In the genomic region with DNA sequence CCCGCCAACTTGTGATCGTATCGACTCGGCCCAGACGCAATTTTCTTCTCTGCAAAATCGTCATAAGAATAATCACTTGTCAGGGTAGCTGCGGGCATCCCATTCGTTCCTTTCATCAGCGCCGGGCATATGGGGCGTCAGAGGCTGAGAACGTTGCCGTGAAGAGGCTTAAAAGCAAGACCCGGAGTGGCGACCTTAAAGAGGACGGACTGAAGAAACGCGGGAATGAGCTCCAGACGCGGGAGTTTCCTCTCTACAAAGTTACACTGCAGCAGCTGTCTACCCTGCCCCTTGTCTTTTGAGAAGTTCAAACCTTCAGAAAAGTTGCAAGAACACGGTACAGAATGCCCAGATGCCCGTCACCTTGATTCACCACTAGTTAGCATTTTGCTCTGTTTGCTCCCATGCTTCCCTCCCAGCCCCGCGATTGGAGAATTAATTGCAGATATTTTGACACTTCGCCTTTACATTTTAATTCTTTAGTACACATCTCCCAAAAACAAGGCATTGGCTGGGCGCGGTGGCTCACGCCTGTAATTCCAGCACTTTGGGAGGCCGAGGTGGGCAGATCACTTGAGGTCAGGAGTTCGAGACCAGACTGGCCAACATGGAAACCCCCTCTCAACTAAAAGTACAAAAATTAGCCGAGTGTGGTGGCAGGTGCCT, we compare ENCODE assay signal across 9 cellular contexts. TPM values are rescaled to one million over a fixed set of nuclear protein-coding genes. Genes with fewer than 3 reads are reported as not detected.
A peak's percentile ranks its signal among the peaks of the same experiment; 100 is the strongest.
DNase-seq lines count a peak whose midpoint lies in the region; ATAC-seq, FAIRE-seq and TF ChIP-seq lines count a peak whose summit lies in the region.
"Had no signal": no experiment of that assay in that cellular context is flagged by ENCODE, and none has a peak within 500 bp of the region (broad histone marks: within the 10 kb centered on the region; RNA-seq: fewer than 3 reads in every experiment).

No MANE protein-coding gene starts in this region.

- H3K4me3 ChIP-seq in CD4-positive, alpha-beta memory T cell (ENCODE audit: low read length in 2 of 2) = peak overlapping the region; percentile 63 to 96
- peak overlapping the region; percentile 81 for H3K4me3 ChIP-seq in hepatocyte

- H3K4me1 ChIP-seq in CD4-positive, alpha-beta memory T cell (ENCODE audit: insufficient read depth, low read length) = peaks cover 30% of the 10 kb centered on the region
- peaks cover 11% of the 10 kb centered on the region for H3K4me1 ChIP-seq in hepatocyte (ENCODE audit: insufficient read depth)

- no peak for TF ChIP-seq CTCF in hepatocyte (IDR thresholded peaks at IDR 0.05; ENCODE audit: poor library complexity)

- no peaks in the 10 kb centered on the region for H3K9me3 ChIP-seq in CD4-positive, alpha-beta memory T cell (ENCODE audit: control insufficient read depth in 1 of 2, low read length in 2 of 2)
- no peaks in the 10 kb centered on the region for H3K9me3 ChIP-seq in hepatocyte (ENCODE audit: low read depth)

- WGBS in hepatocyte (ENCODE audit: low lambda C conversion rate, missing lambda C conversion rate) = 30% methylated on average over 31 of the region's 31 CpGs

- POLR2A ChIA-PET in CD4-positive, alpha-beta memory T cell (lab: Charles Lee; ENCODE audit: partially characterized antibody) = interaction anchor here (1.0 to 2.7 kb wide), 4 partner anchors 64 to 488 kb away, joined by 3 to 18 read pairs (median 6); a partner anchor contains a TSS
- POLR2A ChIA-PET in activated CD4-positive, alpha-beta memory T cell treated with anti-CD3 and anti-CD28 coated beads for 36 hours (lab: Charles Lee) = interaction anchor here (0.6 to 1.6 kb wide), 4 partner anchors 29 to 221 kb away, joined by 3 to 6 read pairs (median 4); a partner anchor contains a TSS

- DNase-seq in CD4-positive, alpha-beta memory T cell = peak in 3 of 5 donors; percentile 8 to 46 (median 8)
- DNase-seq in HTR-8/SVneo (ENCODE audit: insufficient read length, low spot score) (peak; percentile 13), hepatocyte (ENCODE audit: low spot score) (peak; percentile 32)
- DNase-seq in activated CD4-positive, alpha-beta memory T cell treated with anti-CD3 and anti-CD28 coated beads for 36 hours = peak; percentile 30
- DNase-seq in stimulated activated CD8-positive, alpha-beta memory T cell treated with anti-CD3 and anti-CD28 coated beads, Interleukin-12 subunit alpha, Interleukin-12 subunit beta, amount 100 ng/mL, for 24 hours (ENCODE audit: extremely low read depth) = peak; percentile 1

- H3K36me3 ChIP-seq in CD4-positive, alpha-beta memory T cell (ENCODE audit: insufficient read depth, low read length) = no peaks in the 10 kb centered on the region
- no peaks in the 10 kb centered on the region for H3K36me3 ChIP-seq in hepatocyte (replicated peaks; ENCODE audit: insufficient read depth, low read depth)

- H2AFZ ChIP-seq in hepatocyte = peak overlapping the region; percentile 94

- peaks cover 16% of the 10 kb centered on the region for H3K79me2 ChIP-seq in hepatocyte

- CTCF ChIA-PET in CD4-positive, alpha-beta memory T cell (lab: Charles Lee; ENCODE audit: partially characterized antibody) = interaction anchor here (1.0 to 3.6 kb wide), 5 partner anchors 14 to 221 kb away, joined by 3 to 76 read pairs (median 4); a partner anchor contains a TSS
- CTCF ChIA-PET in activated CD4-positive, alpha-beta memory T cell treated with anti-CD3 and anti-CD28 coated beads for 36 hours (lab: Charles Lee) = interaction anchor here (0.7 to 3.4 kb wide), 8 partner anchors 31 to 488 kb away, joined by 3 to 106 read pairs (median 6); a partner anchor contains a TSS

- no peaks in the 10 kb centered on the region for H3K9me2 ChIP-seq in hepatocyte (replicated peaks; ENCODE audit: insufficient read depth)

- H3K27me3 Mint-ChIP-seq in CD4-positive, alpha-beta memory T cell = no peaks in the 10 kb centered on the region
- no peaks in the 10 kb centered on the region for H3K27me3 Mint-ChIP-seq in activated CD4-positive, alpha-beta memory T cell treated with anti-CD3 and anti-CD28 coated beads for 36 hours

- ATAC-seq in GM18511 (IDR thresholded peaks at IDR 0.05; ENCODE audit: unreplicated experiment) = no peak
- no peak for ATAC-seq in HG02798 (IDR thresholded peaks at IDR 0.05; ENCODE audit: poor library complexity, unreplicated experiment)
- ATAC-seq in HG03469 (IDR thresholded peaks at IDR 0.05; ENCODE audit: unreplicated experiment) = no peak

- H3K4me3 Mint-ChIP-seq in CD4-positive, alpha-beta memory T cell = peak overlapping the region; percentile 83 to 92 (median 91)
- H3K4me3 Mint-ChIP-seq in activated CD4-positive, alpha-beta memory T cell treated with anti-CD3 and anti-CD28 coated beads for 36 hours = peak overlapping the region; percentile 89

- no peaks in the 10 kb centered on the region for H4K20me1 ChIP-seq in hepatocyte (ENCODE audit: insufficient read depth, poor library complexity, severe bottlenecking)

- peaks cover 0 to 5% of the 10 kb centered on the region in 2 donors for H3K36me3 Mint-ChIP-seq in CD4-positive, alpha-beta memory T cell
- no peaks in the 10 kb centered on the region for H3K36me3 Mint-ChIP-seq in activated CD4-positive, alpha-beta memory T cell treated with anti-CD3 and anti-CD28 coated beads for 36 hours

- FAIRE-seq in HTR-8/SVneo (lab: Jason Lieb, UNC) = no peak

- peak overlapping the region; percentile 83 for H3K27ac ChIP-seq in CD4-positive, alpha-beta memory T cell (ENCODE audit: low read depth, low read length)
- H3K27ac ChIP-seq in hepatocyte = peak overlapping the region; percentile 83

- H3K27me3 ChIP-seq in CD4-positive, alpha-beta memory T cell (ENCODE audit: insufficient read depth, low read length) = no peaks in the 10 kb centered on the region
- H3K27me3 ChIP-seq in hepatocyte = no peaks in the 10 kb centered on the region

- peaks cover 13 to 37% (median 18%) of the 10 kb centered on the region in 4 donors for H3K4me1 Mint-ChIP-seq in CD4-positive, alpha-beta memory T cell
- peaks cover 20% of the 10 kb centered on the region for H3K4me1 Mint-ChIP-seq in activated CD4-positive, alpha-beta memory T cell treated with anti-CD3 and anti-CD28 coated beads for 36 hours (ENCODE audit: low read depth)

- intact Hi-C loops in CD4-positive, alpha-beta memory T cell (cut with micrococcal nuclease) = loop anchor here (2.0 to 5.0 kb wide), 2 partner anchors 436 to 1211 kb away; no protein-coding TSS in a partner anchor
- intact Hi-C loops in activated CD4-positive, alpha-beta memory T cell treated with anti-CD3 and anti-CD28 coated beads for 36 hours (cut with micrococcal nuclease) = loop anchor here (2.0 kb wide), 1 partner anchor 398 kb away; a partner anchor contains a TSS

- peak overlapping the region; percentile 93 for H3K4me2 ChIP-seq in hepatocyte

- H3K9me3 Mint-ChIP-seq in CD4-positive, alpha-beta memory T cell = peaks cover 0 to 4% (median 0%) of the 10 kb centered on the region in 8 donors
- H3K9me3 Mint-ChIP-seq in activated CD4-positive, alpha-beta memory T cell treated with anti-CD3 and anti-CD28 coated beads for 36 hours = no peaks in the 10 kb centered on the region

- peak overlapping the region; percentile 93 to 98 (median 95) for H3K27ac Mint-ChIP-seq in CD4-positive, alpha-beta memory T cell
- peak overlapping the region; percentile 72 for H3K27ac Mint-ChIP-seq in activated CD4-positive, alpha-beta memory T cell treated with anti-CD3 and anti-CD28 coated beads for 36 hours

RNA-seq across cellular contexts. Expression of a gene that starts 1.0 kb away (rescaled TPM):
- 1 to 10 TPM; 7.2 to 7.9 TPM for total RNA-seq in CD4-positive, alpha-beta memory T cell
- polyA plus RNA-seq in CD4-positive, alpha-beta memory T cell = 10 to 100 TPM in 1 of 2 donors, 1 to 10 TPM in 1; 6.4 to 14.6 TPM
- total RNA-seq in activated CD4-positive, alpha-beta memory T cell treated with anti-CD3 and anti-CD28 coated beads for 36 hours = 10 to 100 TPM; 20.0 to 22.7 TPM
- total RNA-seq in hepatocyte = 8.8 and 11.8 TPM in 2 replicates
- 20.7 and 21.1 TPM in 2 replicates for polyA plus RNA-seq in hepatocyte

RNA-seq across cellular contexts. Expression of a gene that starts 18.6 kb away (rescaled TPM):
- not detected for total RNA-seq in CD4-positive, alpha-beta memory T cell
- polyA plus RNA-seq in CD4-positive, alpha-beta memory T cell = not detected
- total RNA-seq in activated CD4-positive, alpha-beta memory T cell treated with anti-CD3 and anti-CD28 coated beads for 36 hours = under 1 TPM in 1 of 2 experiments, not detected in 1; 0.36 TPM
- total RNA-seq in hepatocyte = 0.13 TPM in 1 of 2 replicates, not detected in the other
- polyA plus RNA-seq in hepatocyte = 0.19 and 0.27 TPM in 2 replicates
- total RNA-seq: T-helper 1 cell treated with Interleukin-12 subunit alpha and Interleukin-12 subunit beta and Interleukin-4 antibody, amounts not matched to agents 30 ng/mL and 1 ng/mL, for 36 hours had no signal

RNA-seq across cellular contexts. Expression of a gene that starts 32.3 kb away (rescaled TPM):
- total RNA-seq in CD4-positive, alpha-beta memory T cell = 10 to 100 TPM; 32.8 to 37.0 TPM
- 10 to 100 TPM; 36.2 to 37.3 TPM for polyA plus RNA-seq in CD4-positive, alpha-beta memory T cell
- 10 to 100 TPM; 94.6 to 96.7 TPM for total RNA-seq in activated CD4-positive, alpha-beta memory T cell treated with anti-CD3 and anti-CD28 coated beads for 36 hours
- total RNA-seq in hepatocyte = 86.8 and 103 TPM in 2 replicates
- polyA plus RNA-seq in hepatocyte = 98.7 and 103 TPM in 2 replicates

RNA-seq across cellular contexts. Expression of a gene that starts 41.1 kb away (rescaled TPM):
- 10 to 100 TPM; 22.4 to 25.3 TPM for total RNA-seq in CD4-positive, alpha-beta memory T cell
- polyA plus RNA-seq in CD4-positive, alpha-beta memory T cell = 10 to 100 TPM; 15.4 to 30.8 TPM
- 10 to 100 TPM; 32.0 to 32.8 TPM for total RNA-seq in activated CD4-positive, alpha-beta memory T cell treated with anti-CD3 and anti-CD28 coated beads for 36 hours
- 22.1 and 24.1 TPM in 2 replicates for total RNA-seq in hepatocyte
- polyA plus RNA-seq in hepatocyte = 30.0 and 33.9 TPM in 2 replicates

RNA-seq across cellular contexts. Expression of a gene that starts 43.6 kb away (rescaled TPM):
- 10 to 100 TPM; 14.5 to 16.1 TPM for total RNA-seq in CD4-positive, alpha-beta memory T cell
- polyA plus RNA-seq in CD4-positive, alpha-beta memory T cell = 1 to 10 TPM; 3.1 to 5.3 TPM
- 10 to 100 TPM; 17.3 to 17.6 TPM for total RNA-seq in activated CD4-positive, alpha-beta memory T cell treated with anti-CD3 and anti-CD28 coated beads for 36 hours
- 8.4 and 10.0 TPM in 2 replicates for total RNA-seq in hepatocyte
- 20.9 and 22.9 TPM in 2 replicates for polyA plus RNA-seq in hepatocyte
